ENCODE assay signal across 8 cellular contexts in genomic region chr4:145299380-145300076, GRCh38.
DNase-seq lines count a peak whose midpoint lies in the region; ATAC-seq and TF ChIP-seq lines count a peak whose summit lies in the region.

No MANE protein-coding gene starts in this region.

- DNase-seq in cardiac fibroblast (ENCODE audit: low read depth in 2 of 2) (peak; percentile 45 to 88), AML-193 (lab: John Stamatoyannopoulos, UW) (no peak), OCI-M2 (lab: John Stamatoyannopoulos, UW; ENCODE audit: unreplicated experiment) (no peak), lower leg skin (ENCODE audit: low spot score in 2 of 2) (no peak)
- DNase-seq in stimulated activated CD4-positive, alpha-beta T cell treated with anti-CD3 and anti-CD28 coated beads, TNF-alpha, amount 100 ng/mL, for 48 hours (ENCODE audit: low read depth in 3 of 3) = peak; percentile 64 to 79 (median 79)

- ATAC-seq in GM18511 (IDR thresholded peaks at IDR 0.05; ENCODE audit: unreplicated experiment) (peak; percentile 97), HG02870 (IDR thresholded peaks at IDR 0.05; ENCODE audit: unreplicated experiment) (peak; percentile 98), SK-N-SH treated with all-trans-retinoic acid at 6 μM for 48 hours (peak; percentile 92)

- TF ChIP-seq POLR2A in lower leg skin (IDR thresholded peaks at IDR 0.05) = no peak

- intact Hi-C loops in lower leg skin (cut with DNase I; ENCODE audit: low total_unique reads) = no loop called here

- TF ChIP-seq CTCF in cardiac fibroblast (IDR thresholded peaks at IDR 0.05; ENCODE audit: low read depth, low read length) (no peak), lower leg skin (IDR thresholded peaks at IDR 0.05) (no peak)

- H3K4me3 ChIP-seq in cardiac fibroblast (replicated peaks in 1 of 2; ENCODE audit: low read depth in 2 of 2, low read length in 2 of 2) (no peak overlapping the region), lower leg skin (ENCODE audit: low read depth, poor library complexity, severe bottlenecking) (no peak overlapping the region)

- 47 to 49% methylated on average over 5 of the region's 5 CpGs for WGBS in lower leg skin, 2 donors

TF ChIP-seq in SK-N-SH treated with all-trans-retinoic acid at 6 μM for 48 hours, 23 proteins besides CTCF, POLR2A, EP300 and RAD21:
- no peak for TF ChIP-seq TCF4 (CRISPR knock-in tag; IDR thresholded peaks at IDR 0.05; ENCODE audit: borderline replicate concordance)
- TF ChIP-seq, protein P1, sequence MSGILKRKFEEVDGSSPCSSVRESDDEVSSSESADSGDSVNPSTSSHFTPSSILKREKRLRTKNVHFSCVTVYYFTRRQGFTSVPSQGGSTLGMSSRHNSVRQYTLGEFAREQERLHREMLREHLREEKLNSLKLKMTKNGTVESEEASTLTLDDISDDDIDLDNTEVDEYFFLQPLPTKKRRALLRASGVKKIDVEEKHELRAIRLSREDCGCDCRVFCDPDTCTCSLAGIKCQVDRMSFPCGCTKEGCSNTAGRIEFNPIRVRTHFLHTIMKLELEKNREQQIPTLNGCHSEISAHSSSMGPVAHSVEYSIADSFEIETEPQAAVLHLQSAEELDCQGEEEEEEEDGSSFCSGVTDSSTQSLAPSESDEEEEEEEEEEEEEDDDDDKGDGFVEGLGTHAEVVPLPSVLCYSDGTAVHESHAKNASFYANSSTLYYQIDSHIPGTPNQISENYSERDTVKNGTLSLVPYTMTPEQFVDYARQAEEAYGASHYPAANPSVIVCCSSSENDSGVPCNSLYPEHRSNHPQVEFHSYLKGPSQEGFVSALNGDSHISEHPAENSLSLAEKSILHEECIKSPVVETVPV (CRISPR knock-in tag; IDR thresholded peaks at IDR 0.05) = no peak
- no peak for TF ChIP-seq PPARA (CRISPR knock-in tag; IDR thresholded peaks at IDR 0.05; ENCODE audit: borderline replicate concordance)
- no peak for TF ChIP-seq ZNF70 (CRISPR knock-in tag; IDR thresholded peaks at IDR 0.05)
- TF ChIP-seq CREB5 (CRISPR knock-in tag; IDR thresholded peaks at IDR 0.05; ENCODE audit: low read depth) = no peak
- no peak for TF ChIP-seq ZNF8 (CRISPR knock-in tag; IDR thresholded peaks at IDR 0.05)
- TF ChIP-seq, protein P2, sequence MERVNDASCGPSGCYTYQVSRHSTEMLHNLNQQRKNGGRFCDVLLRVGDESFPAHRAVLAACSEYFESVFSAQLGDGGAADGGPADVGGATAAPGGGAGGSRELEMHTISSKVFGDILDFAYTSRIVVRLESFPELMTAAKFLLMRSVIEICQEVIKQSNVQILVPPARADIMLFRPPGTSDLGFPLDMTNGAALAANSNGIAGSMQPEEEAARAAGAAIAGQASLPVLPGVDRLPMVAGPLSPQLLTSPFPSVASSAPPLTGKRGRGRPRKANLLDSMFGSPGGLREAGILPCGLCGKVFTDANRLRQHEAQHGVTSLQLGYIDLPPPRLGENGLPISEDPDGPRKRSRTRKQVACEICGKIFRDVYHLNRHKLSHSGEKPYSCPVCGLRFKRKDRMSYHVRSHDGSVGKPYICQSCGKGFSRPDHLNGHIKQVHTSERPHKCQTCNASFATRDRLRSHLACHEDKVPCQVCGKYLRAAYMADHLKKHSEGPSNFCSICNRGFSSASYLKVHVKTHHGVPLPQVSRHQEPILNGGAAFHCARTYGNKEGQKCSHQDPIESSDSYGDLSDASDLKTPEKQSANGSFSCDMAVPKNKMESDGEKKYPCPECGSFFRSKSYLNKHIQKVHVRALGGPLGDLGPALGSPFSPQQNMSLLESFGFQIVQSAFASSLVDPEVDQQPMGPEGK (CRISPR knock-in tag; IDR thresholded peaks at IDR 0.05; ENCODE audit: borderline replicate concordance) = no peak
- TF ChIP-seq ZNF565 (CRISPR knock-in tag; conservative IDR thresholded peaks at IDR 0.05; ENCODE audit: low read depth) = no peak
- no peak; the same call in none of the 2 replicates for TF ChIP-seq ISL1 (CRISPR knock-in tag; IDR thresholded peaks at IDR 0.05)

Comparison
In these comparisons a context has a peak if more than half of its experiments do, and no peak if none do; other contexts are left out.
1. DNase-seq: peak in cardiac fibroblast (2 of 2) and stimulated activated CD4-positive, alpha-beta T cell treated with anti-CD3 and anti-CD28 coated beads, TNF-alpha, amount 100 ng/mL, for 48 hours (3 of 3); none in AML-193 (0 of 2), OCI-M2 (single experiment) and lower leg skin (0 of 2).
2. Peak in every context shown above with its lines, with median percentiles within 50 percentile points of each other: ATAC-seq.